ENCODE assay signal across 14 cellular contexts in genomic region chr12:8953773-8954402, GRCh38. TPM values are rescaled to one million over a fixed set of nuclear protein-coding genes. Genes with fewer than 3 reads are reported as not detected.
DNase-seq lines count a peak whose midpoint lies in the region; ATAC-seq and TF ChIP-seq lines count a peak whose summit lies in the region.
"Had no signal": no experiment of that assay in that cellular context is flagged by ENCODE, and none has a peak within 500 bp of the region (broad histone marks: within the 10 kb centered on the region; RNA-seq: fewer than 3 reads in every experiment).

No MANE protein-coding gene starts in this region.

- CTCF ChIA-PET in CD8-positive, alpha-beta T cell (lab: Charles Lee): interaction anchor here (0.6 to 12.3 kb wide), 6 partner anchors 39 to 92 kb away, joined by 3 to 224 read pairs (median 41); partner anchors contain the start of gene PHC1

- peak overlapping the region; percentile 63 for H3K27ac ChIP-seq in CD8-positive, alpha-beta T cell (ENCODE audit: low read depth, low read length)

- no peaks in the 10 kb centered on the region for H3K9me3 Mint-ChIP-seq in CD8-positive, alpha-beta T cell
- H3K9me3 Mint-ChIP-seq in activated T-helper 2 cell treated with anti-CD3 and anti-CD28 coated beads, Interferon-gamma antibody, Interleukin-2, Interleukin-4, amounts not matched to agents 10 μg/mL and 5 μg/mL and 100 μg/mL, durations not matched to agents 14 hours and 24 hours and 36 hours: peaks cover 27% of the 10 kb centered on the region
- H3K9me3 Mint-ChIP-seq in natural killer cell treated with Interleukin-12 subunit alpha and Interleukin-12 subunit beta and Interleukin-15 and Interleukin-18, amount 100 ng/mL, for 72 hours: peaks cover 5% of the 10 kb centered on the region
- H3K9me3 Mint-ChIP-seq: HFFc6 had no signal

- in situ Hi-C loops in ACHN (cut with HindIII; ENCODE audit: low pct_ligation_motif_present, low pct_unique_long_range_greater_than_20kb, low sequenced_read_pairs): no loop called here

- no peaks in the 10 kb centered on the region for H3K27me3 ChIP-seq in CD8-positive, alpha-beta T cell (ENCODE audit: insufficient read depth, low read length)

- peak; percentile 4 for ATAC-seq in CD8-positive, alpha-beta T cell
- no peak for ATAC-seq in natural killer cell treated with Interleukin-12 subunit alpha and Interleukin-12 subunit beta and Interleukin-15 and Interleukin-18, amount 100 ng/mL, for 72 hours
- ATAC-seq in HG03175 (IDR thresholded peaks at IDR 0.05; ENCODE audit: unreplicated experiment) (no peak), GM21723 (IDR thresholded peaks at IDR 0.05; ENCODE audit: unreplicated experiment) (no peak)

- peaks cover 17% of the 10 kb centered on the region for H3K36me3 Mint-ChIP-seq in CD8-positive, alpha-beta T cell
- peaks cover 46% of the 10 kb centered on the region for H3K36me3 Mint-ChIP-seq in activated T-helper 2 cell treated with anti-CD3 and anti-CD28 coated beads, Interferon-gamma antibody, Interleukin-2, Interleukin-4, amounts not matched to agents 10 μg/mL and 5 μg/mL and 100 μg/mL, durations not matched to agents 14 hours and 24 hours and 36 hours (ENCODE audit: low read depth)
- H3K36me3 Mint-ChIP-seq in natural killer cell treated with Interleukin-12 subunit alpha and Interleukin-12 subunit beta and Interleukin-15 and Interleukin-18, amount 100 ng/mL, for 72 hours: peaks cover 19% of the 10 kb centered on the region

- no peak for TF ChIP-seq CTCF in CD8-positive, alpha-beta T cell (IDR thresholded peaks at IDR 0.05)

- no peaks in the 10 kb centered on the region for H3K36me3 ChIP-seq in CD8-positive, alpha-beta T cell (ENCODE audit: insufficient read depth, low read length)

- peak overlapping the region; percentile 31 for H3K4me3 ChIP-seq in CD8-positive, alpha-beta T cell (ENCODE audit: low read depth, low read length)
- H3K4me3 ChIP-seq: smooth muscle cell had no signal

- H3K27ac Mint-ChIP-seq in CD8-positive, alpha-beta T cell: peak overlapping the region; percentile 95
- H3K27ac Mint-ChIP-seq in activated T-helper 2 cell treated with anti-CD3 and anti-CD28 coated beads, Interferon-gamma antibody, Interleukin-2, Interleukin-4, amounts not matched to agents 10 μg/mL and 5 μg/mL and 100 μg/mL, durations not matched to agents 14 hours and 24 hours and 36 hours: peak overlapping the region; percentile 76
- H3K27ac Mint-ChIP-seq in natural killer cell treated with Interleukin-12 subunit alpha and Interleukin-12 subunit beta and Interleukin-15 and Interleukin-18, amount 100 ng/mL, for 72 hours: peak overlapping the region; percentile 96 to 97
- H3K27ac Mint-ChIP-seq: endodermal cell, HFFc6 had no signal

- H3K4me1 Mint-ChIP-seq in CD8-positive, alpha-beta T cell (ENCODE audit: low read depth): peaks cover 74% of the 10 kb centered on the region
- H3K4me1 Mint-ChIP-seq in activated T-helper 2 cell treated with anti-CD3 and anti-CD28 coated beads, Interferon-gamma antibody, Interleukin-2, Interleukin-4, amounts not matched to agents 10 μg/mL and 5 μg/mL and 100 μg/mL, durations not matched to agents 14 hours and 24 hours and 36 hours (ENCODE audit: low read depth): peaks cover 41% of the 10 kb centered on the region
- H3K4me1 Mint-ChIP-seq in natural killer cell treated with Interleukin-12 subunit alpha and Interleukin-12 subunit beta and Interleukin-15 and Interleukin-18, amount 100 ng/mL, for 72 hours (ENCODE audit: low read depth in 2 of 2): peaks cover 43 to 57% of the 10 kb centered on the region in 2 donors

- peak overlapping the region; percentile 94 for H3K4me3 Mint-ChIP-seq in CD8-positive, alpha-beta T cell
- H3K4me3 Mint-ChIP-seq in activated T-helper 2 cell treated with anti-CD3 and anti-CD28 coated beads, Interferon-gamma antibody, Interleukin-2, Interleukin-4, amounts not matched to agents 10 μg/mL and 5 μg/mL and 100 μg/mL, durations not matched to agents 14 hours and 24 hours and 36 hours (ENCODE audit: low read depth): peak overlapping the region; percentile 40
- H3K4me3 Mint-ChIP-seq in natural killer cell treated with Interleukin-12 subunit alpha and Interleukin-12 subunit beta and Interleukin-15 and Interleukin-18, amount 100 ng/mL, for 72 hours: peak overlapping the region; percentile 72
- H3K4me3 Mint-ChIP-seq: endodermal cell, HFFc6 had no signal

- DNase-seq in CD8-positive, alpha-beta T cell: peak in 5 of 7 experiments; percentile 20 to 62 (median 41)
- peak; percentile 49 to 61 for DNase-seq in activated CD4-positive, alpha-beta T cell treated with anti-CD3 and anti-CD28 coated beads for 4 hours
- peak; percentile 42 for DNase-seq in activated T-helper 2 cell treated with anti-CD3 and anti-CD28 coated beads, Interferon-gamma antibody, Interleukin-2, Interleukin-4, amounts not matched to agents 10 μg/mL and 5 μg/mL and 100 μg/mL, durations not matched to agents 14 hours and 24 hours and 36 hours (ENCODE audit: low spot score)
- DNase-seq in natural killer cell treated with Interleukin-12 subunit alpha and Interleukin-12 subunit beta and Interleukin-15 and Interleukin-18, amount 100 ng/mL, for 72 hours (ENCODE audit: low spot score): no peak
- no peak for DNase-seq in HuH-7 (ENCODE audit: low spot score)
- DNase-seq in ACHN: no peak
- DNase-seq: DMS153, endodermal cell, HFFc6, mesendoderm, NCI-H2107 had no signal

- POLR2A ChIA-PET in CD8-positive, alpha-beta T cell (lab: Charles Lee): interaction anchor here (1.3 to 2.5 kb wide), 4 partner anchors 71 to 92 kb away, joined by 3 to 8 read pairs (median 5); no protein-coding TSS in a partner anchor

- H3K4me1 ChIP-seq in CD8-positive, alpha-beta T cell (ENCODE audit: insufficient read depth, low read length): peaks cover 71% of the 10 kb centered on the region

- no peaks in the 10 kb centered on the region for H3K9me3 ChIP-seq in CD8-positive, alpha-beta T cell (ENCODE audit: low read length)

- no peaks in the 10 kb centered on the region for H3K27me3 Mint-ChIP-seq in CD8-positive, alpha-beta T cell (ENCODE audit: low read depth)
- H3K27me3 Mint-ChIP-seq in activated T-helper 2 cell treated with anti-CD3 and anti-CD28 coated beads, Interferon-gamma antibody, Interleukin-2, Interleukin-4, amounts not matched to agents 10 μg/mL and 5 μg/mL and 100 μg/mL, durations not matched to agents 14 hours and 24 hours and 36 hours (ENCODE audit: low read depth): no peaks in the 10 kb centered on the region
- H3K27me3 Mint-ChIP-seq in natural killer cell treated with Interleukin-12 subunit alpha and Interleukin-12 subunit beta and Interleukin-15 and Interleukin-18, amount 100 ng/mL, for 72 hours: no peaks in the 10 kb centered on the region

- intact Hi-C loops in CD8-positive, alpha-beta T cell (cut with DNase I, micrococcal nuclease): loop anchor here (5.0 to 10.0 kb wide), 2 partner anchors 38 to 1601 kb away; no protein-coding TSS in a partner anchor
- intact Hi-C loops in activated T-helper 2 cell treated with anti-CD3 and anti-CD28 coated beads, Interferon-gamma antibody, Interleukin-2, Interleukin-4, amounts not matched to agents 10 μg/mL and 5 μg/mL and 100 μg/mL, durations not matched to agents 14 hours and 24 hours and 36 hours (cut with micrococcal nuclease): loop anchor here (5.0 to 10.0 kb wide), 3 partner anchors 291 to 1768 kb away; partner anchors contain the start of gene YBX3

RNA-seq across cellular contexts. Expression of gene M6PR, which starts 4.4 kb away (rescaled TPM):
- total RNA-seq in CD8-positive, alpha-beta T cell: 10 to 100 TPM; 43.1 to 43.7 TPM
- total RNA-seq in activated T-helper 2 cell treated with anti-CD3 and anti-CD28 coated beads, Interferon-gamma antibody, Interleukin-2, Interleukin-4, amounts not matched to agents 10 μg/mL and 5 μg/mL and 100 μg/mL, durations not matched to agents 14 hours and 24 hours and 36 hours: 161 and 175 TPM in 2 replicates
- total RNA-seq in natural killer cell treated with Interleukin-12 subunit alpha and Interleukin-12 subunit beta and Interleukin-15 and Interleukin-18, amount 100 ng/mL, for 72 hours: 100 to 1,000 TPM; 213 to 346 TPM

RNA-seq across cellular contexts. Expression of gene KLRG1, which starts 35.5 kb away (rescaled TPM):
- total RNA-seq in CD8-positive, alpha-beta T cell: 10 to 100 TPM; 13.8 to 17.7 TPM
- total RNA-seq in activated T-helper 2 cell treated with anti-CD3 and anti-CD28 coated beads, Interferon-gamma antibody, Interleukin-2, Interleukin-4, amounts not matched to agents 10 μg/mL and 5 μg/mL and 100 μg/mL, durations not matched to agents 14 hours and 24 hours and 36 hours: 0.85 and 1.2 TPM in 2 replicates
- 10 to 100 TPM in 1 of 2 donors, 1 to 10 TPM in 1; 6.7 to 23.2 TPM for total RNA-seq in natural killer cell treated with Interleukin-12 subunit alpha and Interleukin-12 subunit beta and Interleukin-15 and Interleukin-18, amount 100 ng/mL, for 72 hours

RNA-seq across cellular contexts. Expression of gene PHC1, which starts 39.6 kb away (rescaled TPM):
- total RNA-seq in CD8-positive, alpha-beta T cell: 10 to 100 TPM; 36.3 to 41.0 TPM
- 8.4 and 8.5 TPM in 2 replicates for total RNA-seq in activated T-helper 2 cell treated with anti-CD3 and anti-CD28 coated beads, Interferon-gamma antibody, Interleukin-2, Interleukin-4, amounts not matched to agents 10 μg/mL and 5 μg/mL and 100 μg/mL, durations not matched to agents 14 hours and 24 hours and 36 hours
- 10 to 100 TPM in 1 of 2 donors, 1 to 10 TPM in 1; 8.4 to 15.9 TPM for total RNA-seq in natural killer cell treated with Interleukin-12 subunit alpha and Interleukin-12 subunit beta and Interleukin-15 and Interleukin-18, amount 100 ng/mL, for 72 hours

Comparison
In these comparisons a context has a peak if more than half of its experiments do, and no peak if none do; other contexts are left out.
1. DNase-seq: peak in CD8-positive, alpha-beta T cell (5 of 7), activated CD4-positive, alpha-beta T cell treated with anti-CD3 and anti-CD28 coated beads for 4 hours (2 of 2) and activated T-helper 2 cell treated with anti-CD3 and anti-CD28 coated beads, Interferon-gamma antibody, Interleukin-2, Interleukin-4, amounts not matched to agents 10 μg/mL and 5 μg/mL and 100 μg/mL, durations not matched to agents 14 hours and 24 hours and 36 hours (single experiment); none in natural killer cell treated with Interleukin-12 subunit alpha and Interleukin-12 subunit beta and Interleukin-15 and Interleukin-18, amount 100 ng/mL, for 72 hours (single experiment), HuH-7 (single experiment) and ACHN (single experiment).
2. H3K4me3 Mint-ChIP-seq: peak in every context shown above with its lines; median percentile 94 in CD8-positive, alpha-beta T cell; 72 in natural killer cell treated with Interleukin-12 subunit alpha and Interleukin-12 subunit beta and Interleukin-15 and Interleukin-18, amount 100 ng/mL, for 72 hours; 40 in activated T-helper 2 cell treated with anti-CD3 and anti-CD28 coated beads, Interferon-gamma antibody, Interleukin-2, Interleukin-4, amounts not matched to agents 10 μg/mL and 5 μg/mL and 100 μg/mL, durations not matched to agents 14 hours and 24 hours and 36 hours.
3. Peak in every context shown above with its lines, with median percentiles within 50 percentile points of each other: H3K27ac Mint-ChIP-seq.